In the genomic region with DNA sequence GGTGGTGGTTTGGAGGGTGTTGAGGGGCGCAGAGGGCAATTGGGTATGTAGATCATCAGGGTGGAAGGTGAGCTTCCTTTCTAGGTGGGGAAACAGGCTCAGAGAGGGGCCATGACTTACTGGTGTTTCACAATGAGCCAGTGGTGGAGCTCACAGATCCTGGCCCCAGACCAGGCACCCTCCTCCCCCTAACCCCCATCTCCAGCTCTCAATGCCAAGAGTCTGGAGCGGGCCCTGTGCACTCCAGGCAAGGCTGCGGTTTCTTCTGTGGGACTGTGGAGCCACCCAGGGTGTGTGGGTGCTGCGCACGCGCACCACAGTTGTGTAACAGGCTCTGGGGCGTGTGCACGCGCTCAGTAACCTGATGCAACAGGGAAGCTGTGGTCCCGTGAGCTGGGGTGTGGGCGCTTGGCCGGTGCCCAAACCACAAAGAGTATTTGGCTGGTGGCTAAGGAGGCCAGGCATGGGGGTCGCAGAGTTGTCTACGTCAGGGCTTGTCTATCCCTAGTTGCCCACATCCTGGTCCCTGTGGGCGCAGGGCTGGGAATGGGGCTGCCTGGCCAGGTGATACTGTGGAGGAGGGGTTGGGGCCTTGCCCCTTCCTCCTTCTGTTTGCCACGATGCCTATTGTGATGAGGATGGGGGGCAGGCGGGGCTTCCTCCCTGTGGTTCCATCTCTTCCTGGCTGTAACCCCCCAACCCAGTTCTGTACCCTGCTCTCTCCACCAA, we compare ENCODE assay signal across 9 cellular contexts. TPM values are rescaled to one million over a fixed set of nuclear protein-coding genes. Genes with fewer than 3 reads are reported as not detected.
DNase-seq lines count a peak whose midpoint lies in the region; ATAC-seq, FAIRE-seq and TF ChIP-seq lines count a peak whose summit lies in the region.
"Had no signal": no experiment of that assay in that cellular context is flagged by ENCODE, and none has a peak within 500 bp of the region (broad histone marks: within the 10 kb centered on the region; RNA-seq: fewer than 3 reads in every experiment).

No MANE protein-coding gene starts in this region.

- H3K79me2 ChIP-seq in keratinocyte (ENCODE audit: control insufficient read depth, insufficient read depth, low read length), result no peaks in the 10 kb centered on the region

- no peaks in the 10 kb centered on the region for H4K20me1 ChIP-seq in BLaER1 treated with 17β-estradiol and CSF1 and Interleukin-3, amounts not matched to agents 10 nM and 100 nM
- no peaks in the 10 kb centered on the region for H4K20me1 ChIP-seq in keratinocyte (ENCODE audit: control insufficient read depth, extremely low read depth, insufficient read depth, low read length)

- ATAC-seq in GM21360 (IDR thresholded peaks at IDR 0.05; ENCODE audit: unreplicated experiment) (peak; percentile 57), HG03196 (IDR thresholded peaks at IDR 0.05; ENCODE audit: unreplicated experiment) (no peak)
- ATAC-seq in activated naive CD8-positive, alpha-beta T cell treated with anti-CD3 and anti-CD28 coated beads, Interleukin-2, amount 10 ng/mL, durations not matched to agents 7 days and 5 days (ENCODE audit: low read depth), result peak; percentile 79

- H3K36me3 Mint-ChIP-seq in activated naive CD8-positive, alpha-beta T cell treated with anti-CD3 and anti-CD28 coated beads, Interleukin-2, amount 10 ng/mL, durations not matched to agents 7 days and 5 days, result no peaks in the 10 kb centered on the region

- no peak for TF ChIP-seq CTCF in keratinocyte (optimal IDR thresholded peaks at IDR 0.05 in 1 of 3, IDR thresholded peaks at IDR 0.05 in 1 of 3, conservative IDR thresholded peaks at IDR 0.05 in 1 of 3; ENCODE audit: extremely low read depth in 1 of 3, insufficient read depth in 2 of 3, low read length in 3 of 3)

- H3K27me3 ChIP-seq in BLaER1 treated with 17β-estradiol and CSF1 and Interleukin-3, amounts not matched to agents 10 nM and 100 nM, result no peaks in the 10 kb centered on the region
- H3K27me3 ChIP-seq in keratinocyte (ENCODE audit: control insufficient read depth, extremely low read depth, insufficient read depth, low read length), result peaks cover 5% of the 10 kb centered on the region

- no peaks in the 10 kb centered on the region for H3K36me3 ChIP-seq in BLaER1 treated with 17β-estradiol and CSF1 and Interleukin-3, amounts not matched to agents 10 nM and 100 nM
- H3K36me3 ChIP-seq in keratinocyte (ENCODE audit: control insufficient read depth in 2 of 2, extremely low read depth in 1 of 2, insufficient read depth in 2 of 2, low read length in 2 of 2), result no peaks in the 10 kb centered on the region
- H3K36me3 ChIP-seq: thoracic aorta had no signal

- peak; percentile 90 for DNase-seq in Jurkat, Clone E6-1 (ENCODE audit: low read depth, low spot score)
- DNase-seq in T follicular helper cell (ENCODE audit: low read depth) (peak; percentile 35), keratinocyte (ENCODE audit: low read depth, low spot score) (peak; percentile 88)
- DNase-seq in activated naive CD8-positive, alpha-beta T cell treated with anti-CD3 and anti-CD28 coated beads, Interleukin-2, amount 10 ng/mL, durations not matched to agents 7 days and 5 days, result peak; percentile 81
- peak; percentile 44 for DNase-seq in stimulated activated CD8-positive, alpha-beta memory T cell treated with anti-CD3 and anti-CD28 coated beads, Interleukin-12 subunit alpha, Interleukin-12 subunit beta, amount 100 ng/mL, for 24 hours (ENCODE audit: extremely low read depth)

- peak overlapping the region; percentile 59 for H3K4me3 Mint-ChIP-seq in activated naive CD8-positive, alpha-beta T cell treated with anti-CD3 and anti-CD28 coated beads, Interleukin-2, amount 10 ng/mL, durations not matched to agents 7 days and 5 days

- peaks cover 31 to 74% (median 51%) of the 10 kb centered on the region in 10 experiments for H3K4me1 ChIP-seq in BLaER1 treated with 17β-estradiol and CSF1 and Interleukin-3, amounts not matched to agents 10 nM and 100 nM
- peaks cover 37% of the 10 kb centered on the region for H3K4me1 ChIP-seq in keratinocyte (ENCODE audit: control insufficient read depth, extremely low read depth, insufficient read depth, low read length)

- POLR2A ChIA-PET in activated naive CD8-positive, alpha-beta T cell treated with anti-CD3 and anti-CD28 coated beads, Interleukin-2, amount 10 ng/mL, durations not matched to agents 7 days and 5 days (lab: Charles Lee), result interaction anchor here (0.5 to 2.0 kb wide), 11 partner anchors 9 to 522 kb away, joined by 3 to 20 read pairs (median 4); a partner anchor contains a TSS

- H3K27ac ChIP-seq in BLaER1 treated with 17β-estradiol and CSF1 and Interleukin-3, amounts not matched to agents 10 nM and 100 nM, result peak overlapping the region; percentile 78 to 99 (median 95)
- peak overlapping the region; percentile 62 for H3K27ac ChIP-seq in keratinocyte (ENCODE audit: control insufficient read depth, insufficient read depth, low read length)
- H3K27ac ChIP-seq: thoracic aorta had no signal

- no peak overlapping the region for H2AFZ ChIP-seq in keratinocyte (ENCODE audit: control insufficient read depth, low read length)

- H3K9me3 ChIP-seq in BLaER1 treated with 17β-estradiol and CSF1 and Interleukin-3, amounts not matched to agents 10 nM and 100 nM (replicated peaks in 1 of 11), result peaks cover 5 to 15% (median 7%) of the 10 kb centered on the region in 11 experiments
- H3K9me3 ChIP-seq in keratinocyte (ENCODE audit: control insufficient read depth, low read depth, low read length), result no peaks in the 10 kb centered on the region
- H3K9me3 ChIP-seq: thoracic aorta had no signal

- H3K9ac ChIP-seq in BLaER1 treated with 17β-estradiol and CSF1 and Interleukin-3, amounts not matched to agents 10 nM and 100 nM, result peak overlapping the region; percentile 66 to 89 (median 82)
- H3K9ac ChIP-seq in keratinocyte (ENCODE audit: control insufficient read depth, extremely low read depth, insufficient read depth, low read length), result peak overlapping the region; percentile 53

- peaks cover 1% of the 10 kb centered on the region for H3K9me3 Mint-ChIP-seq in activated naive CD8-positive, alpha-beta T cell treated with anti-CD3 and anti-CD28 coated beads, Interleukin-2, amount 10 ng/mL, durations not matched to agents 7 days and 5 days

- dilution Hi-C loops in keratinocyte (cut with MboI; ENCODE audit: extremely low pct_ligation_motif_present, low sequenced_read_pairs), result no loop called here

- H3K27ac Mint-ChIP-seq in activated naive CD8-positive, alpha-beta T cell treated with anti-CD3 and anti-CD28 coated beads, Interleukin-2, amount 10 ng/mL, durations not matched to agents 7 days and 5 days, result peak overlapping the region; percentile 86

- H3K4me3 ChIP-seq in BLaER1 treated with 17β-estradiol and CSF1 and Interleukin-3, amounts not matched to agents 10 nM and 100 nM, result peak overlapping the region in 8 of 10 experiments; percentile 1 to 57 (median 39); a peak in 9 of 20 replicates
- H3K4me3 ChIP-seq in Jurkat, Clone E6-1 (ENCODE audit: low read length), result peak overlapping the region; percentile 30
- peak overlapping the region in 1 of 3 experiments; percentile 40 for H3K4me3 ChIP-seq in keratinocyte (ENCODE audit: control insufficient read depth in 2 of 3, extremely low read depth in 1 of 3, insufficient read depth in 2 of 3, low read depth in 1 of 3, low read length in 3 of 3)
- H3K4me3 ChIP-seq: thoracic aorta had no signal

- H3K4me1 Mint-ChIP-seq in activated naive CD8-positive, alpha-beta T cell treated with anti-CD3 and anti-CD28 coated beads, Interleukin-2, amount 10 ng/mL, durations not matched to agents 7 days and 5 days, result peaks cover 20% of the 10 kb centered on the region

- H3K9me1 ChIP-seq in keratinocyte (ENCODE audit: control insufficient read depth, extremely low read depth, insufficient read depth, low read length), result no peaks in the 10 kb centered on the region

- FAIRE-seq in keratinocyte (lab: Jason Lieb, UNC), result peak; percentile 85

- H3K4me2 ChIP-seq in BLaER1 treated with 17β-estradiol and CSF1 and Interleukin-3, amounts not matched to agents 10 nM and 100 nM, result peak overlapping the region; percentile 79 to 94 (median 86)
- peak overlapping the region; percentile 27 for H3K4me2 ChIP-seq in keratinocyte (ENCODE audit: control insufficient read depth, extremely low read depth, insufficient read depth, low read depth, low read length)

- peaks cover 12% of the 10 kb centered on the region for H3K27me3 Mint-ChIP-seq in activated naive CD8-positive, alpha-beta T cell treated with anti-CD3 and anti-CD28 coated beads, Interleukin-2, amount 10 ng/mL, durations not matched to agents 7 days and 5 days

RNA-seq across cellular contexts. Expression of a gene that starts 37.5 kb away (rescaled TPM):
- polyA plus RNA-seq in Jurkat, Clone E6-1 (2012; ENCODE audit: insufficient read depth, insufficient read length), result 88.3 TPM
- 10 to 100 TPM; 38.3 to 40.3 TPM for total RNA-seq in activated naive CD8-positive, alpha-beta T cell treated with anti-CD3 and anti-CD28 coated beads, Interleukin-2, amount 10 ng/mL, durations not matched to agents 7 days and 5 days
- polyA plus RNA-seq in keratinocyte, result 48.8 to 62.8 TPM (median 54.5 TPM) in 3 replicates
- 15.7 TPM for polyA plus RNA-seq in keratinocyte (2011; ENCODE audit: low read depth)
- polyA plus RNA-seq in keratinocyte (2011; cell fraction: cytosol; rRNA removed), result 40.7 and 52.6 TPM in 2 replicates
- 37.2 and 42.3 TPM in 2 replicates for polyA plus RNA-seq in keratinocyte (2011; cell fraction: nucleus; rRNA removed)
- polyA plus RNA-seq in keratinocyte (2012; ENCODE audit: low replicate concordance), result 39.8 and 53.6 TPM in 2 replicates
- polyA minus RNA-seq in keratinocyte, result 54.2 to 64.3 TPM (median 59.7 TPM) in 3 replicates
- 31.3 TPM for polyA minus RNA-seq in keratinocyte (2011; cell fraction: cytosol; rRNA and poly(A)+ RNA removed)
- polyA minus RNA-seq in keratinocyte (2011; cell fraction: nucleus; rRNA and poly(A)+ RNA removed), result 16.5 and 25.8 TPM in 2 replicates

RNA-seq across cellular contexts. Expression of a gene that starts 44.9 kb away (rescaled TPM):
- 8.8 TPM for polyA plus RNA-seq in Jurkat, Clone E6-1 (2012; ENCODE audit: insufficient read depth, insufficient read length)
- 10 to 100 TPM; 33.6 to 39.5 TPM for total RNA-seq in activated naive CD8-positive, alpha-beta T cell treated with anti-CD3 and anti-CD28 coated beads, Interleukin-2, amount 10 ng/mL, durations not matched to agents 7 days and 5 days
- 91.3 to 191 TPM (median 149 TPM) in 3 replicates for polyA plus RNA-seq in keratinocyte
- 77.1 TPM for polyA plus RNA-seq in keratinocyte (2011; ENCODE audit: low read depth)
- 40.0 and 40.3 TPM in 2 replicates for polyA plus RNA-seq in keratinocyte (2011; cell fraction: cytosol; rRNA removed)
- 532 and 640 TPM in 2 replicates for polyA plus RNA-seq in keratinocyte (2011; cell fraction: nucleus; rRNA removed)
- 59.3 and 124 TPM in 2 replicates for polyA plus RNA-seq in keratinocyte (2012; ENCODE audit: low replicate concordance)
- polyA minus RNA-seq in keratinocyte, result 142 to 449 TPM (median 209 TPM) in 3 replicates
- polyA minus RNA-seq in keratinocyte (2011; cell fraction: cytosol; rRNA and poly(A)+ RNA removed), result 20.7 TPM
- polyA minus RNA-seq in keratinocyte (2011; cell fraction: nucleus; rRNA and poly(A)+ RNA removed), result 96.5 and 113 TPM in 2 replicates

Comparison
In these comparisons a context has a peak if more than half of its experiments do, and no peak if none do; other contexts are left out.
1. DNase-seq: peak in every context shown above with its lines; median percentile 90 in Jurkat, Clone E6-1; 88 in keratinocyte; 81 in activated naive CD8-positive, alpha-beta T cell treated with anti-CD3 and anti-CD28 coated beads, Interleukin-2, amount 10 ng/mL, durations not matched to agents 7 days and 5 days; 44 in stimulated activated CD8-positive, alpha-beta memory T cell treated with anti-CD3 and anti-CD28 coated beads, Interleukin-12 subunit alpha, Interleukin-12 subunit beta, amount 100 ng/mL, for 24 hours; 35 in T follicular helper cell.